ENCODE assay signal across 29 cellular contexts in genomic region chr18:75618146-75618545, GRCh38.
"Had no signal": no experiment of that assay in that cellular context is flagged by ENCODE, and none has a peak within 500 bp of the region (broad histone marks: within the 10 kb centered on the region; RNA-seq: fewer than 3 reads in every experiment).

No MANE protein-coding gene starts in this region.

- H3K36me3 Mint-ChIP-seq: naive thymus-derived CD4-positive, alpha-beta T cell; natural killer cell treated with Interleukin-12 subunit alpha and Interleukin-12 subunit beta and Interleukin-15 and Interleukin-18, amount 100 ng/mL, for 72 hours; stimulated activated naive B cell treated with anti-CD40 and anti-IgM and Interleukin-4, amounts not matched to agents 10 μg/mL and 1 μg/mL and 100 μg/mL, for 72 hours had no signal

- H3K4me1 ChIP-seq: left lung, pancreas, prostate gland, stomach, testis, thyroid gland, transverse colon, upper lobe of left lung had no signal

- H3K9me3 Mint-ChIP-seq: natural killer cell treated with Interleukin-12 subunit alpha and Interleukin-12 subunit beta and Interleukin-15 and Interleukin-18, amount 100 ng/mL, for 72 hours had no signal

- H3K4me3 ChIP-seq: left lung, lung, mucosa of descending colon, pancreas, prostate gland, skin epidermis, stomach, testis, thyroid gland, transverse colon, upper lobe of left lung had no signal

- H3K9me3 ChIP-seq: mucosa of descending colon, pancreas, prostate gland, stomach, testis, thyroid gland, transverse colon, upper lobe of left lung had no signal

- H3K27me3 ChIP-seq: left lung, stomach, testis, thyroid gland, transverse colon, upper lobe of left lung had no signal

- H3K27ac ChIP-seq: left lung, pancreas, prostate gland, skin epidermis, stomach, testis, thyroid gland, transverse colon, upper lobe of left lung had no signal

- H3K27ac Mint-ChIP-seq: immature natural killer cell; naive thymus-derived CD4-positive, alpha-beta T cell; natural killer cell treated with Interleukin-12 subunit alpha and Interleukin-12 subunit beta and Interleukin-15 and Interleukin-18, amount 100 ng/mL, for 72 hours; stimulated activated naive B cell treated with anti-CD40 and anti-IgM and Interleukin-4, amounts not matched to agents 10 μg/mL and 1 μg/mL and 100 μg/mL, for 72 hours had no signal

- H3K4me1 Mint-ChIP-seq: immature natural killer cell; naive thymus-derived CD4-positive, alpha-beta T cell had no signal

- H3K36me3 ChIP-seq: left lung, pancreas, prostate gland, stomach, thyroid gland, transverse colon, upper lobe of left lung had no signal

- DNase-seq: hypothalamus; immature natural killer cell; kidney; left colon; left lung; midbrain; mucosa of descending colon; naive thymus-derived CD4-positive, alpha-beta T cell; nucleus accumbens; pancreas; posterior cingulate gyrus; retina; right cardiac atrium; stimulated activated CD4-positive, alpha-beta T cell treated with anti-CD3 and anti-CD28 coated beads, Interleukin-12 subunit alpha, Interleukin-12 subunit beta, amount 100 ng/mL, for 4 hours; stimulated activated CD4-positive, alpha-beta T cell treated with anti-CD3 and anti-CD28 coated beads, Interleukin-15, amount 100 ng/mL, for 24 hours; stimulated activated CD4-positive, alpha-beta T cell treated with anti-CD3 and anti-CD28 coated beads, Interleukin-2, amount 100 ng/mL, for 24 hours; stimulated activated CD4-positive, alpha-beta T cell treated with anti-CD3 and anti-CD28 coated beads, Interleukin-4, amount 100 ng/mL, for 1 hour; stimulated activated naive B cell treated with anti-CD40 and anti-IgM and Interleukin-4, amounts not matched to agents 10 μg/mL and 1 μg/mL and 100 μg/mL, for 72 hours; stimulated activated naive CD8-positive, alpha-beta T cell treated with anti-CD3 and anti-CD28 coated beads, Interleukin-15, Interleukin-2, amounts not matched to agents 100 U/mL and 50 U/mL, for 24 hours; stomach; testis; thyroid gland; transverse colon; upper lobe of left lung had no signal

- H3K4me3 Mint-ChIP-seq: immature natural killer cell; naive thymus-derived CD4-positive, alpha-beta T cell; natural killer cell treated with Interleukin-12 subunit alpha and Interleukin-12 subunit beta and Interleukin-15 and Interleukin-18, amount 100 ng/mL, for 72 hours; stimulated activated naive B cell treated with anti-CD40 and anti-IgM and Interleukin-4, amounts not matched to agents 10 μg/mL and 1 μg/mL and 100 μg/mL, for 72 hours had no signal

- ATAC-seq: left colon; left lung; mucosa of descending colon; naive thymus-derived CD4-positive, alpha-beta T cell; natural killer cell treated with Interleukin-12 subunit alpha and Interleukin-12 subunit beta and Interleukin-15 and Interleukin-18, amount 100 ng/mL, for 72 hours; pancreas; right cardiac atrium; sciatic nerve; stimulated activated naive B cell treated with anti-CD40 and anti-IgM and Interleukin-4, amounts not matched to agents 10 μg/mL and 1 μg/mL and 100 μg/mL, for 72 hours; stimulated activated naive CD8-positive, alpha-beta T cell treated with anti-CD3 and anti-CD28 coated beads, Interleukin-15, Interleukin-2, amounts not matched to agents 100 U/mL and 50 U/mL, for 24 hours had no signal
